In the genomic region with DNA sequence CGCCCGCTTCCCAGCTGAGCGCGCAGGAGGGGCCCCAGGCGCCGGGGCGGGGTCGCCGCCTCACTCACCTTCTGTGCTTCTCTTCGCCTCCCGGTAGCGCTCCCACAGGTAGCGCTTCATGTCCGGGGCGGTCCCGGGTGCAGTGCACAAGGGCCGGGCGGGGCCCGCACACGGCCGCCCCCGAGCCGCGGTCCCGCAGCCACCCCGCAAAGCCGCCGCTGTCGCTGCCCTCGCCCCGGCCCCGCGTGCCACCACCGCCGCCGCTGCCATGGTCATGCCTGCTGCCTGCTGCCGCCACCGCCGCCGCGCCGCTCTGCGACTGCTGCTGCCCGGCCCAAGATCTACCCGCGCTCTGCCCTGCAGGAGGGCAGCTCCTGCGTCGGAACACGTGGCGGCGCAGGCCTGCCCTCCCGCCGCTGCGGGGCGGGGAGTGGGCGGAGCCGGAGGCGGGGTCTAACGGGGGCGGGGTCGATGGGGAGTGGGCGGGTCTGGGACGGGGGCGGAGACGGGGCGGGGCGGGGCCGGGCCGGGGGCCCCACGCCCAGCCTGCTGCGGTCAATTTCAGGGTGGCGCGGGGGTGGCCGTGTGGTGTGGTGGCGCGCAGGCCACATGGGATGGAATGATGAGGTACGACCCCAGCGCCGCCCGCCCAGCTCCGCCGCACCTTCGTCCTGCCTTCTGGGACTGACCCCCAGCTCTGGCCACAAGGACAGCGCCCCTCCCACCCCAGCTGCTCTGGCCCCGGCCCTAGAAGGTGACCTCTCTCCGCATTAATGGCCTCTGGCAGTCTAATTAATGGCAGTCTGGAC, we compare ENCODE assay signal across 1 cellular context.
TF ChIP-seq lines count a peak whose summit lies in the region.

Gene NT5DC3, minus strand, starts transcription at position 354 of the 809 bp plus-strand sequence. Its CDS starts 78 bp downstream, at position 276.

TF ChIP-seq in HepG2, 621 proteins besides CTCF, POLR2A, EP300 and RAD21 (continued from another document and continues in another):
- TF ChIP-seq LBX2 (CRISPR knock-in tag; IDR thresholded peaks at IDR 0.05; ENCODE audit: borderline replicate concordance) (no peak), ZMAT3 (CRISPR knock-in tag; conservative IDR thresholded peaks at IDR 0.05) (no peak), GATAD1 (CRISPR knock-in tag; IDR thresholded peaks at IDR 0.05) (0 out of 2 replicates have a peak, but pooled peaks have one; percentile 45), HES4 (CRISPR knock-in tag; IDR thresholded peaks at IDR 0.05; ENCODE audit: borderline replicate concordance) (no peak), ELF3 (CRISPR knock-in tag; IDR thresholded peaks at IDR 0.05) (peak; percentile 26; the same call in 1 of the 2 replicates), YY1 (IDR thresholded peaks at IDR 0.05; ENCODE audit: insufficient read depth, insufficient replicate concordance, low read depth, low read length) (peak; percentile 27), ZNF780A (CRISPR knock-in tag; IDR thresholded peaks at IDR 0.05) (no peak), BRCA1 (CRISPR knock-in tag; IDR thresholded peaks at IDR 0.05) (no peak), ZNF18 (CRISPR knock-in tag; IDR thresholded peaks at IDR 0.05; ENCODE audit: insufficient replicate concordance) (no peak), ZNF614 (CRISPR knock-in tag; IDR thresholded peaks at IDR 0.05; ENCODE audit: borderline replicate concordance) (no peak), SIN3A (IDR thresholded peaks at IDR 0.05; ENCODE audit: borderline replicate concordance, low read depth, low read length) (peak; percentile 89; the same call in 1 of the 2 replicates), ZNF607 (CRISPR knock-in tag; IDR thresholded peaks at IDR 0.05; ENCODE audit: borderline replicate concordance) (no peak), ZBTB38 (CRISPR knock-in tag; IDR thresholded peaks at IDR 0.05) (0 out of 2 replicates have a peak, but pooled peaks have one; percentile 33), ZNF260 (CRISPR knock-in tag; IDR thresholded peaks at IDR 0.05; ENCODE audit: borderline replicate concordance, low read depth) (no peak), NFYC (CRISPR knock-in tag; IDR thresholded peaks at IDR 0.05) (peak; percentile 31; the same call in 1 of the 2 replicates), HNF4G (IDR thresholded peaks at IDR 0.05; ENCODE audit: borderline replicate concordance, low read depth, low read length) (no peak), HNF4G (CRISPR knock-in tag; IDR thresholded peaks at IDR 0.05; ENCODE audit: borderline replicate concordance, low read depth) (no peak), ZNF549 (CRISPR knock-in tag; IDR thresholded peaks at IDR 0.05) (no peak), KLF11 (CRISPR knock-in tag; IDR thresholded peaks at IDR 0.05) (no peak), ELF4 (CRISPR knock-in tag; IDR thresholded peaks at IDR 0.05; ENCODE audit: borderline replicate concordance) (no peak), CEBPB (IDR thresholded peaks at IDR 0.05; ENCODE audit: borderline replicate concordance, low read depth, low read length) (no peak), JUND (CRISPR knock-in tag; IDR thresholded peaks at IDR 0.05) (no peak), ARID3A (IDR thresholded peaks at IDR 0.05; ENCODE audit: low read depth, low read length) (no peak), PHF21A (CRISPR knock-in tag; IDR thresholded peaks at IDR 0.05) (0 out of 2 replicates have a peak, but pooled peaks have one; percentile 10), ZBTB20 (CRISPR knock-in tag; IDR thresholded peaks at IDR 0.05; ENCODE audit: borderline replicate concordance, low read depth) (no peak), ZNF550 (CRISPR knock-in tag; IDR thresholded peaks at IDR 0.05; ENCODE audit: borderline replicate concordance) (no peak), SOX13 (IDR thresholded peaks at IDR 0.05) (no peak), SOX13 (CRISPR knock-in tag; conservative IDR thresholded peaks at IDR 0.05 in 1 of 2, IDR thresholded peaks at IDR 0.05 in 1 of 2) (no peak), ZFP62 (CRISPR knock-in tag; IDR thresholded peaks at IDR 0.05) (no peak), FOXK1 (CRISPR knock-in tag; IDR thresholded peaks at IDR 0.05; ENCODE audit: borderline replicate concordance, low read depth) (no peak), KLF16 (CRISPR knock-in tag; IDR thresholded peaks at IDR 0.05) (0 out of 4 replicates have a peak, but pooled peaks of 1 of the 2 experiments have one; percentile 26), TBP (CRISPR knock-in tag; IDR thresholded peaks at IDR 0.05) (no peak), ZFP37 (CRISPR knock-in tag; IDR thresholded peaks at IDR 0.05; ENCODE audit: borderline replicate concordance) (no peak), GTF2F1 (IDR thresholded peaks at IDR 0.05; ENCODE audit: low read length) (no peak), ZNF629 (CRISPR knock-in tag; conservative IDR thresholded peaks at IDR 0.05) (no peak), FOSL1 (CRISPR knock-in tag; IDR thresholded peaks at IDR 0.05; ENCODE audit: borderline replicate concordance) (no peak)
- TF ChIP-seq, protein P1, sequence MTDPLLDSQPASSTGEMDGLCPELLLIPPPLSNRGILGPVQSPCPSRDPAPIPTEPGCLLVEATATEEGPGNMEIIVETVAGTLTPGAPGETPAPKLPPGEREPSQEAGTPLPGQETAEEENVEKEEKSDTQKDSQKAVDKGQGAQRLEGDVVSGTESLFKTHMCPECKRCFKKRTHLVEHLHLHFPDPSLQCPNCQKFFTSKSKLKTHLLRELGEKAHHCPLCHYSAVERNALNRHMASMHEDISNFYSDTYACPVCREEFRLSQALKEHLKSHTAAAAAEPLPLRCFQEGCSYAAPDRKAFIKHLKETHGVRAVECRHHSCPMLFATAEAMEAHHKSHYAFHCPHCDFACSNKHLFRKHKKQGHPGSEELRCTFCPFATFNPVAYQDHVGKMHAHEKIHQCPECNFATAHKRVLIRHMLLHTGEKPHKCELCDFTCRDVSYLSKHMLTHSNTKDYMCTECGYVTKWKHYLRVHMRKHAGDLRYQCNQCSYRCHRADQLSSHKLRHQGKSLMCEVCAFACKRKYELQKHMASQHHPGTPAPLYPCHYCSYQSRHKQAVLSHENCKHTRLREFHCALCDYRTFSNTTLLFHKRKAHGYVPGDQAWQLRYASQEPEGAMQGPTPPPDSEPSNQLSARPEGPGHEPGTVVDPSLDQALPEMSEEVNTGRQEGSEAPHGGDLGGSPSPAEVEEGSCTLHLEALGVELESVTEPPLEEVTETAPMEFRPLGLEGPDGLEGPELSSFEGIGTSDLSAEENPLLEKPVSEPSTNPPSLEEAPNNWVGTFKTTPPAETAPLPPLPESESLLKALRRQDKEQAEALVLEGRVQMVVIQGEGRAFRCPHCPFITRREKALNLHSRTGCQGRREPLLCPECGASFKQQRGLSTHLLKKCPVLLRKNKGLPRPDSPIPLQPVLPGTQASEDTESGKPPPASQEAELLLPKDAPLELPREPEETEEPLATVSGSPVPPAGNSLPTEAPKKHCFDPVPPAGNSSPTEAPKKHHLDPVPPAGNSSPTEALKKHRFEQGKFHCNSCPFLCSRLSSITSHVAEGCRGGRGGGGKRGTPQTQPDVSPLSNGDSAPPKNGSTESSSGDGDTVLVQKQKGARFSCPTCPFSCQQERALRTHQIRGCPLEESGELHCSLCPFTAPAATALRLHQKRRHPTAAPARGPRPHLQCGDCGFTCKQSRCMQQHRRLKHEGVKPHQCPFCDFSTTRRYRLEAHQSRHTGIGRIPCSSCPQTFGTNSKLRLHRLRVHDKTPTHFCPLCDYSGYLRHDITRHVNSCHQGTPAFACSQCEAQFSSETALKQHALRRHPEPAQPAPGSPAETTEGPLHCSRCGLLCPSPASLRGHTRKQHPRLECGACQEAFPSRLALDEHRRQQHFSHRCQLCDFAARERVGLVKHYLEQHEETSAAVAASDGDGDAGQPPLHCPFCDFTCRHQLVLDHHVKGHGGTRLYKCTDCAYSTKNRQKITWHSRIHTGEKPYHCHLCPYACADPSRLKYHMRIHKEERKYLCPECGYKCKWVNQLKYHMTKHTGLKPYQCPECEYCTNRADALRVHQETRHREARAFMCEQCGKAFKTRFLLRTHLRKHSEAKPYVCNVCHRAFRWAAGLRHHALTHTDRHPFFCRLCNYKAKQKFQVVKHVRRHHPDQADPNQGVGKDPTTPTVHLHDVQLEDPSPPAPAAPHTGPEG (CRISPR knock-in tag; IDR thresholded peaks at IDR 0.05) = no peak
- TF ChIP-seq, protein P2, sequence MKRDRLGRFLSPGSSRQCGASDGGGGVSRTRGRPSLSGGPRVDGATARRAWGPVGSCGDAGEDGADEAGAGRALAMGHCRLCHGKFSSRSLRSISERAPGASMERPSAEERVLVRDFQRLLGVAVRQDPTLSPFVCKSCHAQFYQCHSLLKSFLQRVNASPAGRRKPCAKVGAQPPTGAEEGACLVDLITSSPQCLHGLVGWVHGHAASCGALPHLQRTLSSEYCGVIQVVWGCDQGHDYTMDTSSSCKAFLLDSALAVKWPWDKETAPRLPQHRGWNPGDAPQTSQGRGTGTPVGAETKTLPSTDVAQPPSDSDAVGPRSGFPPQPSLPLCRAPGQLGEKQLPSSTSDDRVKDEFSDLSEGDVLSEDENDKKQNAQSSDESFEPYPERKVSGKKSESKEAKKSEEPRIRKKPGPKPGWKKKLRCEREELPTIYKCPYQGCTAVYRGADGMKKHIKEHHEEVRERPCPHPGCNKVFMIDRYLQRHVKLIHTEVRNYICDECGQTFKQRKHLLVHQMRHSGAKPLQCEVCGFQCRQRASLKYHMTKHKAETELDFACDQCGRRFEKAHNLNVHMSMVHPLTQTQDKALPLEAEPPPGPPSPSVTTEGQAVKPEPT (CRISPR knock-in tag; IDR thresholded peaks at IDR 0.05; ENCODE audit: low read depth) = 0 out of 2 replicates have a peak, but pooled peaks have one; percentile 1
- TF ChIP-seq, protein P3, sequence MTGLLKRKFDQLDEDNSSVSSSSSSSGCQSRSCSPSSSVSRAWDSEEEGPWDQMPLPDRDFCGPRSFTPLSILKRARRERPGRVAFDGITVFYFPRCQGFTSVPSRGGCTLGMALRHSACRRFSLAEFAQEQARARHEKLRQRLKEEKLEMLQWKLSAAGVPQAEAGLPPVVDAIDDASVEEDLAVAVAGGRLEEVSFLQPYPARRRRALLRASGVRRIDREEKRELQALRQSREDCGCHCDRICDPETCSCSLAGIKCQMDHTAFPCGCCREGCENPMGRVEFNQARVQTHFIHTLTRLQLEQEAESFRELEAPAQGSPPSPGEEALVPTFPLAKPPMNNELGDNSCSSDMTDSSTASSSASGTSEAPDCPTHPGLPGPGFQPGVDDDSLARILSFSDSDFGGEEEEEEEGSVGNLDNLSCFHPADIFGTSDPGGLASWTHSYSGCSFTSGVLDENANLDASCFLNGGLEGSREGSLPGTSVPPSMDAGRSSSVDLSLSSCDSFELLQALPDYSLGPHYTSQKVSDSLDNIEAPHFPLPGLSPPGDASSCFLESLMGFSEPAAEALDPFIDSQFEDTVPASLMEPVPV (CRISPR knock-in tag; IDR thresholded peaks at IDR 0.05) = peak; percentile 50; the same call in 1 of the 2 replicates
- TF ChIP-seq, protein P4, sequence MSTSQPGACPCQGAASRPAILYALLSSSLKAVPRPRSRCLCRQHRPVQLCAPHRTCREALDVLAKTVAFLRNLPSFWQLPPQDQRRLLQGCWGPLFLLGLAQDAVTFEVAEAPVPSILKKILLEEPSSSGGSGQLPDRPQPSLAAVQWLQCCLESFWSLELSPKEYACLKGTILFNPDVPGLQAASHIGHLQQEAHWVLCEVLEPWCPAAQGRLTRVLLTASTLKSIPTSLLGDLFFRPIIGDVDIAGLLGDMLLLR (CRISPR knock-in tag; IDR thresholded peaks at IDR 0.05) = peak; percentile 87; the same call in 1 of the 2 replicates
- TF ChIP-seq, protein P5, sequence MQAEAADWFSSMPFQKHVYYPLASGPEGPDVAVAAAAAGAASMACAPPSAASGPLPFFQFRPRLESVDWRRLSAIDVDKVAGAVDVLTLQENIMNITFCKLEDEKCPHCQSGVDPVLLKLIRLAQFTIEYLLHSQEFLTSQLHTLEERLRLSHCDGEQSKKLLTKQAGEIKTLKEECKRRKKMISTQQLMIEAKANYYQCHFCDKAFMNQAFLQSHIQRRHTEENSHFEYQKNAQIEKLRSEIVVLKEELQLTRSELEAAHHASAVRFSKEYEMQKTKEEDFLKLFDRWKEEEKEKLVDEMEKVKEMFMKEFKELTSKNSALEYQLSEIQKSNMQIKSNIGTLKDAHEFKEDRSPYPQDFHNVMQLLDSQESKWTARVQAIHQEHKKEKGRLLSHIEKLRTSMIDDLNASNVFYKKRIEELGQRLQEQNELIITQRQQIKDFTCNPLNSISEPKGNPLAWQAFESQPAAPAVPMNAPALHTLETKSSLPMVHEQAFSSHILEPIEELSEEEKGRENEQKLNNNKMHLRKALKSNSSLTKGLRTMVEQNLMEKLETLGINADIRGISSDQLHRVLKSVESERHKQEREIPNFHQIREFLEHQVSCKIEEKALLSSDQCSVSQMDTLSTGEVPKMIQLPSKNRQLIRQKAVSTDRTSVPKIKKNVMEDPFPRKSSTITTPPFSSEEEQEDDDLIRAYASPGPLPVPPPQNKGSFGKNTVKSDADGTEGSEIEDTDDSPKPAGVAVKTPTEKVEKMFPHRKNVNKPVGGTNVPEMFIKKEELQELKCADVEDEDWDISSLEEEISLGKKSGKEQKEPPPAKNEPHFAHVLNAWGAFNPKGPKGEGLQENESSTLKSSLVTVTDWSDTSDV (CRISPR knock-in tag; IDR thresholded peaks at IDR 0.05) = no peak
